Comparison of ENCODE assay signal across 8 cellular contexts in genomic region chr4:49137043-49137442, GRCh38.
DNase-seq lines count a peak whose midpoint lies in the region; ATAC-seq and TF ChIP-seq lines count a peak whose summit lies in the region.
"Not testable (repeated sequence)": the region's sequence is repeated elsewhere in the genome, so short reads cannot be mapped to it uniquely, and the experiment has no call there.

No MANE protein-coding gene starts in this region.

- CTCF ChIA-PET in CD4-positive, alpha-beta T cell (lab: Charles Lee) = not testable (repeated sequence)

- H3K36me3 Mint-ChIP-seq in CD4-positive, alpha-beta T cell (ENCODE audit: low read depth) = peaks cover 18% of the 10 kb centered on the region
- peaks cover 0 to 29% of the 10 kb centered on the region in 2 donors for H3K36me3 Mint-ChIP-seq in naive B cell

- not testable (repeated sequence) for H3K27me3 ChIP-seq in CD4-positive, alpha-beta T cell (ENCODE audit: control insufficient read depth, insufficient read depth, low read length); foreskin keratinocyte

- not testable (repeated sequence) for H3K9me3 ChIP-seq in CD4-positive, alpha-beta T cell (ENCODE audit: control insufficient read depth, low read length)

- peak; percentile 37 for ATAC-seq in CD4-positive, alpha-beta T cell (ENCODE audit: poor library complexity)
- peak; percentile 57 for ATAC-seq in GM18909 (IDR thresholded peaks at IDR 0.05; ENCODE audit: poor library complexity, unreplicated experiment)
- peak; percentile 51 for ATAC-seq in GM21423 (IDR thresholded peaks at IDR 0.05; ENCODE audit: unreplicated experiment)
- ATAC-seq in HG02759 (IDR thresholded peaks at IDR 0.05; ENCODE audit: unreplicated experiment) = peak; percentile 68
- ATAC-seq in HG03108 (IDR thresholded peaks at IDR 0.05; ENCODE audit: unreplicated experiment) = peak; percentile 44
- peak; percentile 32 for ATAC-seq in HG03575 (IDR thresholded peaks at IDR 0.05; ENCODE audit: extremely low read depth, insufficient number of reproducible peaks, low FRiP score, unreplicated experiment)
- ATAC-seq in foreskin keratinocyte = peak; percentile 73
- peak; percentile 35 to 46 for ATAC-seq in naive B cell (ENCODE audit: low read depth in 2 of 2)

- not testable (repeated sequence) for DNase-seq in CD4-positive, alpha-beta T cell; foreskin keratinocyte; naive B cell

- H3K27me3 Mint-ChIP-seq in CD4-positive, alpha-beta T cell; naive B cell: not testable (repeated sequence)

- peaks cover 12% of the 10 kb centered on the region for H3K9me3 Mint-ChIP-seq in CD4-positive, alpha-beta T cell
- peaks cover 16 to 34% (median 20%) of the 10 kb centered on the region in 7 donors for H3K9me3 Mint-ChIP-seq in naive B cell

- not testable (repeated sequence) for H3K4me1 Mint-ChIP-seq in CD4-positive, alpha-beta T cell (ENCODE audit: low read depth)
- peaks cover 0 to 16% (median 3%) of the 10 kb centered on the region in 3 donors for H3K4me1 Mint-ChIP-seq in naive B cell

- not testable (repeated sequence) for H3K4me3 Mint-ChIP-seq in CD4-positive, alpha-beta T cell; naive B cell

- not testable (repeated sequence) for H3K27ac Mint-ChIP-seq in CD4-positive, alpha-beta T cell; naive B cell

- POLR2A ChIA-PET in CD4-positive, alpha-beta T cell (lab: Charles Lee) = not testable (repeated sequence)

- H3K27ac ChIP-seq in CD4-positive, alpha-beta T cell (ENCODE audit: low read depth, low read length); foreskin keratinocyte: not testable (repeated sequence)

- TF ChIP-seq CTCF in CD4-positive, alpha-beta T cell (IDR thresholded peaks at IDR 0.05); foreskin keratinocyte (conservative IDR thresholded peaks at IDR 0.05): not testable (repeated sequence)

- not testable (repeated sequence) for H3K4me1 ChIP-seq in foreskin keratinocyte

- intact Hi-C loops in CD4-positive, alpha-beta T cell (cut with DNase I, micrococcal nuclease) = not testable (repeated sequence)
